ENCODE assay signal across 23 cellular contexts in genomic region chr6:126050795-126051194, GRCh38.
A peak's percentile ranks its signal among the peaks of the same experiment; 100 is the strongest.
DNase-seq lines count a peak whose midpoint lies in the region; ATAC-seq, FAIRE-seq and TF ChIP-seq lines count a peak whose summit lies in the region.
"Had no signal": no experiment of that assay in that cellular context is flagged by ENCODE, and none has a peak within 500 bp of the region (broad histone marks: within the 10 kb centered on the region; RNA-seq: fewer than 3 reads in every experiment).

No MANE protein-coding gene starts in this region.

- peaks cover 8% of the 10 kb centered on the region for H3K9me3 Mint-ChIP-seq in Caco-2 (ENCODE audit: unreplicated experiment)
- no peaks in the 10 kb centered on the region for H3K9me3 Mint-ChIP-seq in stimulated activated naive B cell treated with anti-CD40 and anti-IgM and Interleukin-4, amounts not matched to agents 10 μg/mL and 1 μg/mL and 100 μg/mL, for 72 hours
- peaks cover 0 to 2% (median 0%) of the 10 kb centered on the region in 8 donors for H3K9me3 Mint-ChIP-seq in CD4-positive, alpha-beta memory T cell
- H3K9me3 Mint-ChIP-seq: CD4-positive, alpha-beta T cell; CD8-positive, alpha-beta memory T cell had no signal

- H2AFZ ChIP-seq in parathyroid adenoma: no peak overlapping the region

- H3K4me1 ChIP-seq in A549: peaks cover 8% of the 10 kb centered on the region; the same call in 2 of the 3 replicates
- H3K4me1 ChIP-seq in Caco-2: peaks cover 42% of the 10 kb centered on the region
- peaks cover 48% of the 10 kb centered on the region for H3K4me1 ChIP-seq in parathyroid adenoma
- H3K4me1 ChIP-seq in CD4-positive, alpha-beta memory T cell (ENCODE audit: insufficient read depth, low read length): no peaks in the 10 kb centered on the region

- H3K79me2 ChIP-seq in parathyroid adenoma: peaks cover 2% of the 10 kb centered on the region

- FAIRE-seq in A549 (lab: Jason Lieb, UNC): no peak
- FAIRE-seq: A204.1, D721Med, G401.6, GM12891, GM19239 had no signal

- no peaks in the 10 kb centered on the region for H3K9me3 ChIP-seq in A549
- no peaks in the 10 kb centered on the region for H3K9me3 ChIP-seq in Caco-2
- peaks cover 2% of the 10 kb centered on the region for H3K9me3 ChIP-seq in parathyroid adenoma (ENCODE audit: control insufficient read depth, low read length)
- H3K9me3 ChIP-seq in CD4-positive, alpha-beta memory T cell (ENCODE audit: control insufficient read depth in 1 of 2, low read length in 2 of 2): no peaks in the 10 kb centered on the region
- H3K9me3 ChIP-seq: BLaER1 treated with 17β-estradiol and CSF1 and Interleukin-3, amounts not matched to agents 10 nM and 100 nM had no signal

- no peak overlapping the region for H3K4me3 Mint-ChIP-seq in Caco-2 (ENCODE audit: unreplicated experiment)
- H3K4me3 Mint-ChIP-seq in stimulated activated naive B cell treated with anti-CD40 and anti-IgM and Interleukin-4, amounts not matched to agents 10 μg/mL and 1 μg/mL and 100 μg/mL, for 72 hours: no peak overlapping the region
- no peak overlapping the region for H3K4me3 Mint-ChIP-seq in CD4-positive, alpha-beta memory T cell
- H3K4me3 Mint-ChIP-seq: B cell; CD4-positive, alpha-beta T cell; CD8-positive, alpha-beta memory T cell had no signal

- peak overlapping the region; percentile 60 for H3K27ac Mint-ChIP-seq in Caco-2 (ENCODE audit: unreplicated experiment)
- peak overlapping the region; percentile 32 for H3K27ac Mint-ChIP-seq in stimulated activated naive B cell treated with anti-CD40 and anti-IgM and Interleukin-4, amounts not matched to agents 10 μg/mL and 1 μg/mL and 100 μg/mL, for 72 hours
- H3K27ac Mint-ChIP-seq in CD4-positive, alpha-beta memory T cell: peak overlapping the region in 2 of 7 donors; percentile 18 to 84
- H3K27ac Mint-ChIP-seq: B cell; CD4-positive, alpha-beta T cell had no signal

- BruUV-seq in Caco-2 (replicated peaks; lab: Mats Ljungman, UMichigan): no TSS peak

- H3K27me3 Mint-ChIP-seq in Caco-2 (ENCODE audit: insufficient read depth, unreplicated experiment): no peaks in the 10 kb centered on the region
- no peaks in the 10 kb centered on the region for H3K27me3 Mint-ChIP-seq in stimulated activated naive B cell treated with anti-CD40 and anti-IgM and Interleukin-4, amounts not matched to agents 10 μg/mL and 1 μg/mL and 100 μg/mL, for 72 hours
- no peaks in the 10 kb centered on the region for H3K27me3 Mint-ChIP-seq in CD4-positive, alpha-beta memory T cell
- H3K27me3 Mint-ChIP-seq: B cell; CD4-positive, alpha-beta T cell; CD8-positive, alpha-beta memory T cell had no signal

- peak in 1 of 2 experiments; percentile 22; a peak in 2 of 6 replicates for ATAC-seq in A549
- ATAC-seq in stimulated activated naive B cell treated with anti-CD40 and anti-IgM and Interleukin-4, amounts not matched to agents 10 μg/mL and 1 μg/mL and 100 μg/mL, for 72 hours (replicated peaks): no peak

- H3K4me3 ChIP-seq in A549 (no peak overlapping the region), Caco-2 (ENCODE audit: low read depth, low read length) (no peak overlapping the region), parathyroid adenoma (ENCODE audit: low read depth, low read length) (no peak overlapping the region)
- H3K4me3 ChIP-seq in CD4-positive, alpha-beta memory T cell (ENCODE audit: low read length in 2 of 2): no peak overlapping the region
- H3K4me3 ChIP-seq: BLaER1 treated with 17β-estradiol and CSF1 and Interleukin-3, amounts not matched to agents 10 nM and 100 nM had no signal

- no peaks in the 10 kb centered on the region for H3K27me3 ChIP-seq in Caco-2 (replicated peaks; ENCODE audit: control insufficient read depth, insufficient read depth, low read length)
- no peaks in the 10 kb centered on the region for H3K27me3 ChIP-seq in parathyroid adenoma (ENCODE audit: control insufficient read depth, insufficient read depth, low read length)
- H3K27me3 ChIP-seq in CD4-positive, alpha-beta memory T cell (ENCODE audit: insufficient read depth, low read length): no peaks in the 10 kb centered on the region
- H3K27me3 ChIP-seq: BLaER1 treated with 17β-estradiol and CSF1 and Interleukin-3, amounts not matched to agents 10 nM and 100 nM had no signal

- H3K4me2 ChIP-seq in A549 (0 out of 3 replicates have a peak overlapping the region, but pooled peaks have one; percentile 25), parathyroid adenoma (ENCODE audit: low read length) (no peak overlapping the region)
- H3K4me2 ChIP-seq: BLaER1 treated with 17β-estradiol and CSF1 and Interleukin-3, amounts not matched to agents 10 nM and 100 nM had no signal

- POLR2A ChIA-PET in A549 (lab: Yijun Ruan, JAX): no interaction called here
- POLR2A ChIA-PET in Caco-2 (lab: Charles Lee): no interaction called here
- POLR2A ChIA-PET in CD4-positive, alpha-beta memory T cell (lab: Charles Lee; ENCODE audit: partially characterized antibody): interaction anchor here (0.7 kb wide), 1 partner anchor 1324 kb away, joined by 3 read pairs; no protein-coding TSS in a partner anchor

- TF ChIP-seq EP300 in A549 (IDR thresholded peaks at IDR 0.05): no peak

- TF ChIP-seq POLR2A in A549 (IDR thresholded peaks at IDR 0.05; ENCODE audit: low read length): no peak

- DNase-seq in A549 (ENCODE audit: low read depth in 1 of 2, low spot score in 1 of 2): peak in 1 of 2 experiments; percentile 13
- peak in 1 of 2 experiments; percentile 56 for DNase-seq in Caco-2
- no peak for DNase-seq in stimulated activated naive B cell treated with anti-CD40 and anti-IgM and Interleukin-4, amounts not matched to agents 10 μg/mL and 1 μg/mL and 100 μg/mL, for 72 hours
- no peak for DNase-seq in CD4-positive, alpha-beta memory T cell
- no peak for DNase-seq in NCI-H1417 (lab: John Stamatoyannopoulos, UW)
- DNase-seq in stimulated activated CD4-positive, alpha-beta T cell treated with anti-CD3 and anti-CD28 coated beads, Interleukin-4, amount 100 ng/mL, for 24 hours: no peak
- DNase-seq: 8988T; AML-193; Calu3; CD4-positive, alpha-beta T cell; CD8-positive, alpha-beta memory T cell; COR-L47; DMS79 treated with DMSO at 0.1 percent for 48 hours; GF-D8 had no signal

- H3K36me3 ChIP-seq in Caco-2 (ENCODE audit: control insufficient read depth, insufficient read depth, low read length) (no peaks in the 10 kb centered on the region; the same call in 1 of the 2 replicates), parathyroid adenoma (ENCODE audit: control insufficient read depth, insufficient read depth, low read length) (no peaks in the 10 kb centered on the region)
- H3K36me3 ChIP-seq in CD4-positive, alpha-beta memory T cell (ENCODE audit: insufficient read depth, low read length): peaks cover 6% of the 10 kb centered on the region

- no peak for TF ChIP-seq RAD21 in A549 (conservative IDR thresholded peaks at IDR 0.05 in 1 of 2, IDR thresholded peaks at IDR 0.05 in 1 of 2)

- peaks cover 31% of the 10 kb centered on the region for H3K4me1 Mint-ChIP-seq in Caco-2 (ENCODE audit: low read depth, unreplicated experiment)
- no peaks in the 10 kb centered on the region for H3K4me1 Mint-ChIP-seq in stimulated activated naive B cell treated with anti-CD40 and anti-IgM and Interleukin-4, amounts not matched to agents 10 μg/mL and 1 μg/mL and 100 μg/mL, for 72 hours
- H3K4me1 Mint-ChIP-seq in CD4-positive, alpha-beta memory T cell: peaks cover 0 to 5% (median 0%) of the 10 kb centered on the region in 4 donors
- H3K4me1 Mint-ChIP-seq: B cell had no signal

- no peak for TF ChIP-seq CTCF in A549 (IDR thresholded peaks at IDR 0.05)
- TF ChIP-seq CTCF in Caco-2 (IDR thresholded peaks at IDR 0.05; ENCODE audit: insufficient read depth in 1 of 2, low read depth in 1 of 2, low read length in 1 of 2, severe bottlenecking in 1 of 2, unreplicated experiment in 1 of 2): no peak
- no peak for TF ChIP-seq CTCF in parathyroid adenoma (IDR thresholded peaks at IDR 0.05)

- intact Hi-C loops in Caco-2 (cut with micrococcal nuclease; ENCODE audit: unreplicated experiment): no loop called here
- intact Hi-C loops in CD4-positive, alpha-beta memory T cell (cut with micrococcal nuclease): no loop called here

- H3K9ac ChIP-seq in parathyroid adenoma: no peak overlapping the region
- H3K9ac ChIP-seq: BLaER1 treated with 17β-estradiol and CSF1 and Interleukin-3, amounts not matched to agents 10 nM and 100 nM had no signal

- CTCF ChIA-PET in A549 (lab: Yijun Ruan, JAX): interaction anchor here (0.9 to 1.0 kb wide), 2 partner anchors 14 to 17 kb away, joined by 3 read pairs; no protein-coding TSS in a partner anchor
- CTCF ChIA-PET in Caco-2 (lab: Charles Lee): no interaction called here
- CTCF ChIA-PET in CD4-positive, alpha-beta memory T cell (lab: Charles Lee; ENCODE audit: partially characterized antibody): no interaction called here

- peaks cover 52% of the 10 kb centered on the region for H3K36me3 Mint-ChIP-seq in Caco-2 (ENCODE audit: insufficient read depth, unreplicated experiment)
- H3K36me3 Mint-ChIP-seq in stimulated activated naive B cell treated with anti-CD40 and anti-IgM and Interleukin-4, amounts not matched to agents 10 μg/mL and 1 μg/mL and 100 μg/mL, for 72 hours: peaks cover 24 to 67% of the 10 kb centered on the region in 2 donors
- H3K36me3 Mint-ChIP-seq in CD4-positive, alpha-beta memory T cell: peaks cover 40 to 71% of the 10 kb centered on the region in 2 donors

- H3K27ac ChIP-seq in A549 (no peak overlapping the region), parathyroid adenoma (peak overlapping the region; percentile 99)
- H3K27ac ChIP-seq in CD4-positive, alpha-beta memory T cell (ENCODE audit: low read depth, low read length): no peak overlapping the region
- H3K27ac ChIP-seq: BLaER1 treated with 17β-estradiol and CSF1 and Interleukin-3, amounts not matched to agents 10 nM and 100 nM; C4-2B had no signal

- WGBS in A549 (ENCODE audit: missing lambda C conversion rate): 83% methylated on average over 1 of the region's 1 CpG

TF ChIP-seq in A549, 52 proteins besides CTCF, POLR2A, EP300 and RAD21:
- TF ChIP-seq CBX2 (IDR thresholded peaks at IDR 0.05; ENCODE audit: borderline replicate concordance, low read depth) (no peak), KDM5A (IDR thresholded peaks at IDR 0.05) (no peak), GATA3 (IDR thresholded peaks at IDR 0.05; ENCODE audit: borderline replicate concordance) (peak; percentile 21; the same call in 1 of the 2 replicates)
